Comparison of ENCODE assay signal across 9 cellular contexts in the genomic region with DNA sequence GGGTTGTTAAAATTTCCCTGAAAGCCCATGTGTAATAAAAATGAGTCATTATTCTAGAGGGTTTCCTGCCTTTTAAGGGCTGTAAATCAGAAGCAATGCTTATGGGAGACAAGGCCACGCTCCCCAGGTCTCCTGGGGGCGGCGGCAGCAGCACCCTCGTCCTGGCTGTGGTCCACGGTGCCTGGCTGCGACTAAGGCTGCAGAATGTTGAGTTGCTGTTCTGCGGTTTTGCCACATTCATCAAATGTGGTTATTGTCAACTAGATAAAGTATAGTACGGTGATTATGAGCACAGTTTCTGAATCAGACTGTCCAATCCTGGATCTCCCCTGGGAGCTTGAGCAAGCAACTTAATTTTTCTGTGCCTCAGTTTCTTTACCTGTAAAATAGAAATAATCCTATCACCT. TPM values are rescaled to one million over a fixed set of nuclear protein-coding genes. Genes with fewer than 3 reads are reported as not detected.
DNase-seq lines count a peak whose midpoint lies in the region; ATAC-seq and TF ChIP-seq lines count a peak whose summit lies in the region.
"Had no signal": no experiment of that assay in that cellular context is flagged by ENCODE, and none has a peak within 500 bp of the region (broad histone marks: within the 10 kb centered on the region; RNA-seq: fewer than 3 reads in every experiment).

No MANE protein-coding gene starts in this region.

- no peak overlapping the region for H2AFZ ChIP-seq in OCI-LY7 (ENCODE audit: low read length)

- POLR2A ChIA-PET in OCI-LY7 (lab: Charles Lee) = interaction anchor here (0.6 kb wide), 1 partner anchor 25 kb away, joined by 6 read pairs; no protein-coding TSS in a partner anchor

- no peaks in the 10 kb centered on the region for H3K79me2 ChIP-seq in OCI-LY7 (ENCODE audit: insufficient read depth, low read depth, low read length)

- DNase-seq in KG1 (lab: John Stamatoyannopoulos, UW) (peak; percentile 36), kidney tubule cell (ENCODE audit: low spot score) (peak; percentile 57), cardiac septum (ENCODE audit: low spot score) (no peak), NCI-H2227 treated with DMSO at 0.1 percent for 48 hours (lab: John Stamatoyannopoulos, UW) (no peak), OCI-LY7 (ENCODE audit: low spot score) (no peak), psoas muscle (no peak)
- peak; percentile 47 to 70 for DNase-seq in activated CD8-positive, alpha-beta memory T cell treated with anti-CD3 and anti-CD28 coated beads for 4 hours (ENCODE audit: low read depth in 2 of 2)

- 50 to 61% (median 58%) methylated on average over 8 of the region's 8 CpGs for WGBS in psoas muscle, 3 donors

- H3K9me2 ChIP-seq in OCI-LY7 (ENCODE audit: insufficient read depth, low read length) = no peaks in the 10 kb centered on the region

- ATAC-seq in GM18519 (IDR thresholded peaks at IDR 0.05; ENCODE audit: low FRiP score, unreplicated experiment) = peak; percentile 26
- ATAC-seq in psoas muscle = no peak

- no TSS peak for BruUV-seq in OCI-LY7 (replicated peaks; lab: Mats Ljungman, UMichigan)

- H3K27ac ChIP-seq in OCI-LY7 (ENCODE audit: low read depth, low read length, poor library complexity, severe bottlenecking) (no peak overlapping the region), psoas muscle (no peak overlapping the region)
- H3K27ac ChIP-seq: HL-60 had no signal

- no peak overlapping the region for H3K4me3 ChIP-seq in OCI-LY7 (ENCODE audit: low read depth, low read length, poor library complexity, severe bottlenecking)
- no peak overlapping the region for H3K4me3 ChIP-seq in psoas muscle

- H4K20me1 ChIP-seq in OCI-LY7 (ENCODE audit: insufficient read depth, low read length) = no peaks in the 10 kb centered on the region

- H3K36me3 ChIP-seq in OCI-LY7 (ENCODE audit: insufficient read depth, low read length) (no peaks in the 10 kb centered on the region), psoas muscle (ENCODE audit: insufficient read depth in 1 of 2, low read depth in 1 of 2) (no peaks in the 10 kb centered on the region)

- H3K9me3 ChIP-seq in OCI-LY7 (ENCODE audit: low read length) (no peaks in the 10 kb centered on the region), psoas muscle (no peaks in the 10 kb centered on the region)

- intact Hi-C loops in cardiac septum (cut with DNase I) = no loop called here
- intact Hi-C loops in OCI-LY7 (cut with micrococcal nuclease; ENCODE audit: unreplicated experiment) = no loop called here
- intact Hi-C loops in psoas muscle (cut with DNase I) = no loop called here

- H3K27me3 ChIP-seq in psoas muscle (ENCODE audit: insufficient read depth in 3 of 3, low read length in 2 of 3) = no peaks in the 10 kb centered on the region

- CTCF ChIA-PET in OCI-LY7 (lab: Charles Lee; ENCODE audit: unreplicated experiment) = no interaction called here

- H3K4me2 ChIP-seq in OCI-LY7 (ENCODE audit: low read length) = no peak overlapping the region

- H3K4me1 ChIP-seq in OCI-LY7 (ENCODE audit: insufficient read depth, low read length, poor library complexity, severe bottlenecking) (no peaks in the 10 kb centered on the region), psoas muscle (no peaks in the 10 kb centered on the region)

- no peak for TF ChIP-seq CTCF in OCI-LY7 (conservative IDR thresholded peaks at IDR 0.05; ENCODE audit: low read length)
- TF ChIP-seq CTCF in psoas muscle (IDR thresholded peaks at IDR 0.05) = no peak

RNA-seq across cellular contexts. Expression of a gene that starts 11.9 kb away (rescaled TPM):
- 58.2 TPM for total RNA-seq in cardiac septum
- 29.4 and 37.6 TPM in 2 replicates for total RNA-seq in OCI-LY7 (2014; rRNA removed; shearing (Covaris generic))
- total RNA-seq in OCI-LY7 (2022) = 65.4 and 68.5 TPM in 2 replicates
- 10 to 100 TPM; 54.9 to 68.2 (median 58.9) TPM for total RNA-seq in psoas muscle
- polyA plus RNA-seq in psoas muscle = 10 to 100 TPM; 19.0 to 41.4 (median 37.5) TPM

Comparison
In these comparisons a context has a peak if more than half of its experiments do, and no peak if none do; other contexts are left out.
1. DNase-seq: peak in KG1 (single experiment), activated CD8-positive, alpha-beta memory T cell treated with anti-CD3 and anti-CD28 coated beads for 4 hours (2 of 2) and kidney tubule cell (single experiment); none in cardiac septum (single experiment), NCI-H2227 treated with DMSO at 0.1 percent for 48 hours (single experiment), OCI-LY7 (single experiment) and psoas muscle (0 of 2).